Comparison of ENCODE assay signal across 8 cellular contexts in the genomic region with DNA sequence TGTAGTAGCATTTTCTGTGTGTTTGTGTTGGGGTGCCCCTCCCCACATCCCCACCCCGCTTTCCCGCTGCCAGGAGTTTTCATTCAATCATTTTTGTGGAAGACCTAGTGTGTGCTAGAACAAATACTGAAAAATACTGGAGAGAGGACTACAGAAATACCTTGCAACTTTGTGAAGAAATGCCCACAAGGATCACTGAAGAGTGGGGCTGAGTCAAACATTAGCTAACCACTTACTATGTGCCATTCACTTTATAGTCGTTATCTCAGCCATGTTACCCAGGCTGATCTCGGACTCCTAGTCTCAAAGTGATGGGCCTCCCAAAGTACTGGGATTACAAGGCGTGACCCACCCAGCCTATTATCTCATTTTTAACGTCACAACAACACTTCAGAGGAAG. TPM values are rescaled to one million over a fixed set of nuclear protein-coding genes. Genes with fewer than 3 reads are reported as not detected.
DNase-seq lines count a peak whose midpoint lies in the region; ATAC-seq and TF ChIP-seq lines count a peak whose summit lies in the region.

No MANE protein-coding gene starts in this region.

- peak overlapping the region; percentile 69 to 73 for H3K4me3 ChIP-seq in ascending aorta

- no peaks in the 10 kb centered on the region for H3K9me3 Mint-ChIP-seq in stimulated activated naive CD8-positive, alpha-beta T cell treated with anti-CD3 and anti-CD28 coated beads, Interleukin-15, Interleukin-2, amounts not matched to agents 100 ng/mL and 50 ng/mL, for 24 hours
- no peaks in the 10 kb centered on the region for H3K9me3 Mint-ChIP-seq in memory B cell

- ATAC-seq in stimulated activated naive CD8-positive, alpha-beta T cell treated with anti-CD3 and anti-CD28 coated beads, Interleukin-15, Interleukin-2, amounts not matched to agents 100 U/mL and 50 U/mL, for 24 hours: no peak
- ATAC-seq in memory B cell (ENCODE audit: low read depth): no peak
- no peak for ATAC-seq in GM19397 (IDR thresholded peaks at IDR 0.05; ENCODE audit: unreplicated experiment)

- peaks cover 0 to 7% of the 10 kb centered on the region in 2 donors for H3K36me3 ChIP-seq in ascending aorta

- H3K27me3 Mint-ChIP-seq in stimulated activated naive CD8-positive, alpha-beta T cell treated with anti-CD3 and anti-CD28 coated beads, Interleukin-15, Interleukin-2, amounts not matched to agents 100 ng/mL and 50 ng/mL, for 24 hours: no peaks in the 10 kb centered on the region
- H3K27me3 Mint-ChIP-seq in memory B cell: no peaks in the 10 kb centered on the region

- H3K27ac ChIP-seq in ascending aorta: peak overlapping the region; percentile 93 to 95

- no peak for TF ChIP-seq CTCF in ascending aorta (IDR thresholded peaks at IDR 0.05)

- H3K4me3 Mint-ChIP-seq in stimulated activated naive CD8-positive, alpha-beta T cell treated with anti-CD3 and anti-CD28 coated beads, Interleukin-15, Interleukin-2, amounts not matched to agents 100 ng/mL and 50 ng/mL, for 24 hours: peak overlapping the region; percentile 93
- peak overlapping the region; percentile 94 for H3K4me3 Mint-ChIP-seq in memory B cell

- intact Hi-C loops in ascending aorta (cut with DNase I): no loop called here

- H3K36me3 Mint-ChIP-seq in stimulated activated naive CD8-positive, alpha-beta T cell treated with anti-CD3 and anti-CD28 coated beads, Interleukin-15, Interleukin-2, amounts not matched to agents 100 ng/mL and 50 ng/mL, for 24 hours (ENCODE audit: low read depth): no peaks in the 10 kb centered on the region
- no peaks in the 10 kb centered on the region for H3K36me3 Mint-ChIP-seq in memory B cell

- H3K4me1 Mint-ChIP-seq in stimulated activated naive CD8-positive, alpha-beta T cell treated with anti-CD3 and anti-CD28 coated beads, Interleukin-15, Interleukin-2, amounts not matched to agents 100 ng/mL and 50 ng/mL, for 24 hours (ENCODE audit: low read depth): peaks cover 35% of the 10 kb centered on the region
- peaks cover 26% of the 10 kb centered on the region for H3K4me1 Mint-ChIP-seq in memory B cell

- DNase-seq in stimulated activated naive CD8-positive, alpha-beta T cell treated with anti-CD3 and anti-CD28 coated beads, Interleukin-15, Interleukin-2, amounts not matched to agents 100 U/mL and 50 U/mL, for 24 hours: no peak
- DNase-seq in ascending aorta (ENCODE audit: low spot score in 2 of 2) (no peak), memory B cell (ENCODE audit: low spot score in 2 of 2) (no peak), MV-4-11 (lab: John Stamatoyannopoulos, UW) (no peak), mesenteric fat pad (ENCODE audit: low spot score) (no peak), ureter (ENCODE audit: low spot score) (no peak)

- H3K9me3 ChIP-seq in ascending aorta: no peaks in the 10 kb centered on the region

- H3K4me1 ChIP-seq in ascending aorta: peaks cover 19 to 26% of the 10 kb centered on the region in 2 donors

- H3K27ac Mint-ChIP-seq in stimulated activated naive CD8-positive, alpha-beta T cell treated with anti-CD3 and anti-CD28 coated beads, Interleukin-15, Interleukin-2, amounts not matched to agents 100 ng/mL and 50 ng/mL, for 24 hours: peak overlapping the region; percentile 80
- H3K27ac Mint-ChIP-seq in memory B cell: peak overlapping the region; percentile 93

- no peaks in the 10 kb centered on the region for H3K27me3 ChIP-seq in ascending aorta

RNA-seq across cellular contexts. Expression of a gene that starts 0.6 kb away (rescaled TPM):
- total RNA-seq in ascending aorta: 74.2 TPM
- 46.1 TPM for total RNA-seq in mesenteric fat pad
- total RNA-seq in ureter: 85.7 TPM

RNA-seq across cellular contexts. Expression of a gene that starts 16.6 kb away (rescaled TPM):
- total RNA-seq in ascending aorta (31.5 TPM), mesenteric fat pad (1.5 TPM), ureter (0.70 TPM)

RNA-seq across cellular contexts. Expression of a gene that starts 20.0 kb away (rescaled TPM):
- total RNA-seq in ascending aorta (1,333 TPM), mesenteric fat pad (737 TPM), ureter (496 TPM)

RNA-seq across cellular contexts. Expression of a gene that starts 41.4 kb away (rescaled TPM):
- total RNA-seq in ascending aorta (not detected), mesenteric fat pad (0.42 TPM), ureter (not detected)

RNA-seq across cellular contexts. Expression of a gene that starts 50.6 kb away (rescaled TPM):
- 106 TPM for total RNA-seq in ascending aorta
- 79.7 TPM for total RNA-seq in mesenteric fat pad
- total RNA-seq in ureter: 115 TPM

Comparison
In these comparisons a context has a peak if more than half of its experiments do, and no peak if none do; other contexts are left out.
1. RNA of a gene that starts 16.6 kb away (total RNA-seq): 31.5 TPM in ascending aorta (single experiment); 1.5 TPM in mesenteric fat pad (single experiment) and 0.70 TPM in ureter (single experiment); every median in the first group is over 10 times any median in the second.